In genomic region chr3:190696777-190697501, GRCh38 we compare ENCODE assay signal across 8 cellular contexts.
DNase-seq lines count a peak whose midpoint lies in the region; ATAC-seq and TF ChIP-seq lines count a peak whose summit lies in the region.

No MANE protein-coding gene starts in this region.

- peak; percentile 64 for TF ChIP-seq CTCF in activated CD8-positive, alpha-beta T cell treated with anti-CD3 and anti-CD28 coated beads for 36 hours (IDR thresholded peaks at IDR 0.05)
- peak; percentile 69 for TF ChIP-seq CTCF in OCI-LY3 (IDR thresholded peaks at IDR 0.05; ENCODE audit: low read depth, low read length)
- peak; percentile 57 for TF ChIP-seq CTCF in fibroblast of mammary gland (conservative IDR thresholded peaks at IDR 0.05; ENCODE audit: control insufficient read depth, insufficient read depth, low read depth, low read length)

- no peaks in the 10 kb centered on the region for H3K36me3 ChIP-seq in OCI-LY3 (replicated peaks; ENCODE audit: low read depth, low read length)

- H3K27ac Mint-ChIP-seq in activated CD8-positive, alpha-beta T cell treated with anti-CD3 and anti-CD28 coated beads for 36 hours = no peak overlapping the region
- H3K27ac Mint-ChIP-seq in activated CD8-positive, alpha-beta T cell treated with anti-CD3 and anti-CD28 coated beads, Interleukin-2, amount 10 ng/mL, durations not matched to agents 7 days and 5 days = no peak overlapping the region

- POLR2A ChIA-PET in activated CD8-positive, alpha-beta T cell treated with anti-CD3 and anti-CD28 coated beads for 36 hours (lab: Charles Lee) = interaction anchor here (0.7 kb wide), 1 partner anchor 562 kb away, joined by 3 read pairs; no protein-coding TSS in a partner anchor
- POLR2A ChIA-PET in activated CD8-positive, alpha-beta T cell treated with anti-CD3 and anti-CD28 coated beads, Interleukin-2, amount 10 ng/mL, durations not matched to agents 7 days and 5 days (lab: Charles Lee) = no interaction called here

- no peak overlapping the region for H3K4me3 Mint-ChIP-seq in activated CD8-positive, alpha-beta T cell treated with anti-CD3 and anti-CD28 coated beads for 36 hours
- H3K4me3 Mint-ChIP-seq in activated CD8-positive, alpha-beta T cell treated with anti-CD3 and anti-CD28 coated beads, Interleukin-2, amount 10 ng/mL, durations not matched to agents 7 days and 5 days = no peak overlapping the region

- no peaks in the 10 kb centered on the region for H3K4me1 Mint-ChIP-seq in activated CD8-positive, alpha-beta T cell treated with anti-CD3 and anti-CD28 coated beads for 36 hours (ENCODE audit: low read depth)
- H3K4me1 Mint-ChIP-seq in activated CD8-positive, alpha-beta T cell treated with anti-CD3 and anti-CD28 coated beads, Interleukin-2, amount 10 ng/mL, durations not matched to agents 7 days and 5 days (ENCODE audit: low read depth) = no peaks in the 10 kb centered on the region

- H3K9ac ChIP-seq in OCI-LY3 (ENCODE audit: low read length) = no peak overlapping the region

- intact Hi-C loops in activated CD8-positive, alpha-beta T cell treated with anti-CD3 and anti-CD28 coated beads for 36 hours (cut with micrococcal nuclease) = loop anchor here (5.0 kb wide), 2 partner anchors 110 to 185 kb away; partner anchors contain the start of gene IL1RAP
- intact Hi-C loops in sciatic nerve (cut with DNase I) = no loop called here

- H2AFZ ChIP-seq in OCI-LY3 (ENCODE audit: low read depth, low read length) = peak overlapping the region; percentile 43; the same call in 1 of the 2 replicates

- DNase-seq in activated CD8-positive, alpha-beta T cell treated with anti-CD3 and anti-CD28 coated beads for 36 hours = peak; percentile 7
- no peak for DNase-seq in activated CD8-positive, alpha-beta T cell treated with anti-CD3 and anti-CD28 coated beads, Interleukin-2, amount 10 ng/mL, durations not matched to agents 7 days and 5 days
- DNase-seq in fibroblast of mammary gland (ENCODE audit: low read depth) = peak; percentile 64
- no peak for DNase-seq in sciatic nerve (ENCODE audit: low spot score)
- no peak for DNase-seq in activated CD8-positive, alpha-beta memory T cell treated with anti-CD3 and anti-CD28 coated beads for 24 hours
- DNase-seq in HPDE6-E6E7 (ENCODE audit: extremely low spot score) = no peak
- DNase-seq in NCI-H446 treated with DMSO at 0.1 percent for 48 hours (lab: John Stamatoyannopoulos, UW) = no peak

- no peak overlapping the region for H3K4me2 ChIP-seq in OCI-LY3 (ENCODE audit: low read length)

- no peaks in the 10 kb centered on the region for H3K36me3 Mint-ChIP-seq in activated CD8-positive, alpha-beta T cell treated with anti-CD3 and anti-CD28 coated beads for 36 hours (ENCODE audit: low read depth)
- H3K36me3 Mint-ChIP-seq in activated CD8-positive, alpha-beta T cell treated with anti-CD3 and anti-CD28 coated beads, Interleukin-2, amount 10 ng/mL, durations not matched to agents 7 days and 5 days (ENCODE audit: low read depth) = no peaks in the 10 kb centered on the region

- no peaks in the 10 kb centered on the region for H3K4me1 ChIP-seq in OCI-LY3 (ENCODE audit: low read length)

- ATAC-seq in activated CD8-positive, alpha-beta T cell treated with anti-CD3 and anti-CD28 coated beads for 36 hours = no peak
- no peak for ATAC-seq in activated CD8-positive, alpha-beta T cell treated with anti-CD3 and anti-CD28 coated beads, Interleukin-2, amount 10 ng/mL, durations not matched to agents 7 days and 5 days
- ATAC-seq in sciatic nerve = peak; percentile 68

- H3K9me3 ChIP-seq in OCI-LY3 (ENCODE audit: insufficient read depth, low read length) = no peaks in the 10 kb centered on the region

- H3K79me2 ChIP-seq in OCI-LY3 (ENCODE audit: low read length) = no peaks in the 10 kb centered on the region

- no peaks in the 10 kb centered on the region for H4K20me1 ChIP-seq in OCI-LY3 (ENCODE audit: insufficient read depth, low read length)

- H3K9me3 Mint-ChIP-seq in activated CD8-positive, alpha-beta T cell treated with anti-CD3 and anti-CD28 coated beads for 36 hours = no peaks in the 10 kb centered on the region
- H3K9me3 Mint-ChIP-seq in activated CD8-positive, alpha-beta T cell treated with anti-CD3 and anti-CD28 coated beads, Interleukin-2, amount 10 ng/mL, durations not matched to agents 7 days and 5 days (ENCODE audit: insufficient read depth) = no peaks in the 10 kb centered on the region

- CTCF ChIA-PET in activated CD8-positive, alpha-beta T cell treated with anti-CD3 and anti-CD28 coated beads for 36 hours (lab: Charles Lee) = interaction anchor here (0.7 to 1.3 kb wide), 9 partner anchors 16 to 359 kb away, joined by 3 to 7 read pairs (median 3); no protein-coding TSS in a partner anchor
- CTCF ChIA-PET in activated CD8-positive, alpha-beta T cell treated with anti-CD3 and anti-CD28 coated beads, Interleukin-2, amount 10 ng/mL, durations not matched to agents 7 days and 5 days (lab: Charles Lee) = interaction anchor here (0.7 to 1.8 kb wide), 12 partner anchors 9 to 254 kb away, joined by 3 to 10 read pairs (median 4); partner anchors contain the start of gene IL1RAP

- H3K27me3 Mint-ChIP-seq in activated CD8-positive, alpha-beta T cell treated with anti-CD3 and anti-CD28 coated beads for 36 hours = peaks cover 25% of the 10 kb centered on the region
- H3K27me3 Mint-ChIP-seq in activated CD8-positive, alpha-beta T cell treated with anti-CD3 and anti-CD28 coated beads, Interleukin-2, amount 10 ng/mL, durations not matched to agents 7 days and 5 days (ENCODE audit: low read depth) = peaks cover 16% of the 10 kb centered on the region

- no peaks in the 10 kb centered on the region for H3K27me3 ChIP-seq in OCI-LY3 (ENCODE audit: low read depth, low read length)

- H3K27ac ChIP-seq in OCI-LY3 (ENCODE audit: low read length) = no peak overlapping the region

- H3K4me3 ChIP-seq in OCI-LY3 (ENCODE audit: low read length) (no peak overlapping the region), fibroblast of mammary gland (ENCODE audit: control insufficient read depth, low read depth, low read length) (no peak overlapping the region)

Comparison
In these comparisons a context has a peak if more than half of its experiments do, and no peak if none do; other contexts are left out.
1. DNase-seq: peak in activated CD8-positive, alpha-beta T cell treated with anti-CD3 and anti-CD28 coated beads for 36 hours (single experiment) and fibroblast of mammary gland (single experiment); none in activated CD8-positive, alpha-beta T cell treated with anti-CD3 and anti-CD28 coated beads, Interleukin-2, amount 10 ng/mL, durations not matched to agents 7 days and 5 days (single experiment), sciatic nerve (single experiment), activated CD8-positive, alpha-beta memory T cell treated with anti-CD3 and anti-CD28 coated beads for 24 hours (single experiment), HPDE6-E6E7 (single experiment) and NCI-H446 treated with DMSO at 0.1 percent for 48 hours (single experiment).
2. Peak in every context shown above with its lines, with median percentiles within 50 percentile points of each other: CTCF ChIP-seq.